2 cellular contexts compared by ENCODE assay signal in genomic region chr2:218984239-218985020, GRCh38.
TF ChIP-seq lines count a peak whose summit lies in the region.

No MANE protein-coding gene starts in this region.

TF ChIP-seq in SK-N-SH treated with all-trans-retinoic acid at 6 μM for 48 hours, 23 proteins besides CTCF, POLR2A, EP300 and RAD21:
- TF ChIP-seq RARB (CRISPR knock-in tag; IDR thresholded peaks at IDR 0.05) (no peak), SNAI2 (CRISPR knock-in tag; IDR thresholded peaks at IDR 0.05) (no peak), CSRNP3 (CRISPR knock-in tag; IDR thresholded peaks at IDR 0.05) (no peak), CSDC2 (CRISPR knock-in tag; IDR thresholded peaks at IDR 0.05) (no peak)

TF ChIP-seq in HepG2, 621 proteins besides CTCF, POLR2A, EP300 and RAD21:
- TF ChIP-seq EZH2 (conservative IDR thresholded peaks at IDR 0.05; ENCODE audit: low read depth, low read length) (peak; percentile 60), STAT6 (CRISPR knock-in tag; IDR thresholded peaks at IDR 0.05; ENCODE audit: borderline replicate concordance) (no peak)
